In the genomic region with DNA sequence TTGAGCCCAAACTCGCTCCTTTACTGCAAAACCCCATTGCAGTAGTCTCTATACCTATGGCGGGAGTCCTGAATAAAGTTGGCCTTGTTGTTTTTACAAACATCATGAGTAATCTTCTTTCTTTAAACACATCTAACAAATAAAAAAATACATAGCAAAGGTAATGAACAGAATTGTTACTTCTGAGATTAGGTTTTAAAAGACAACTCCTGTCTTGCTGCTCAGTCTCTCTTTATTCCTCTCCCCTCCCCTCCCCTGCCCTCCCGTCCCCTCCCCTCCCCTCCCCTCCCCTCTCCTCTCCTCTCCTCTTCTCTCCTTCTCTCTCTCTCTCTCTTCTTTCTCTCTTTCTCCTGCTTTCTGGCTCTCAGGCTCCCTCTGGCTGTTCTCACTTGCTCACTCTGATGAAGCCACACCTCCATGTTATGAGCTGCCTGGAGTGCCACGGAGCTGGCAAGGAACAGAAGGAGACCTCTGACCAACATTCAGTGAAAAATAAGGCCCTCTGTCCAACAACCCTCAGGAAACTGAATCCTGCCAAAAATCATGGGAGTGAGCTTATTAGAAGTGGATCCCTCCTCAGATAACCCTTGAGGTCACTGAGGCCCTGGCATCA, we compare ENCODE assay signal across 31 cellular contexts.
DNase-seq lines count a peak whose midpoint lies in the region; ATAC-seq, FAIRE-seq and TF ChIP-seq lines count a peak whose summit lies in the region.
"Had no signal": no experiment of that assay in that cellular context is flagged by ENCODE, and none has a peak within 500 bp of the region (broad histone marks: within the 10 kb centered on the region; RNA-seq: fewer than 3 reads in every experiment).

No MANE protein-coding gene starts in this region.

- no peak for ATAC-seq in GM19455 (IDR thresholded peaks at IDR 0.05; ENCODE audit: unreplicated experiment)
- ATAC-seq in GM21447 (IDR thresholded peaks at IDR 0.05; ENCODE audit: unreplicated experiment) = no peak
- ATAC-seq: activated CD8-positive, alpha-beta memory T cell treated with anti-CD3 and anti-CD28 coated beads, Interleukin-2, amount 10 ng/mL, durations not matched to agents 7 days and 5 days; activated naive CD4-positive, alpha-beta T cell treated with anti-CD3 and anti-CD28 coated beads, Interleukin-2, amount 50 U/mL, for 72 hours; gastrocnemius medialis; Panc1; right cardiac atrium; stimulated activated naive CD8-positive, alpha-beta T cell treated with anti-CD3 and anti-CD28 coated beads, Interleukin-15, amount 100 ng/mL, for 72 hours had no signal

- H3K27me3 Mint-ChIP-seq in nephron progenitor cell (ENCODE audit: low read depth, poor library complexity) = no peaks in the 10 kb centered on the region
- H3K27me3 Mint-ChIP-seq: activated CD8-positive, alpha-beta memory T cell treated with anti-CD3 and anti-CD28 coated beads, Interleukin-2, amount 10 ng/mL, durations not matched to agents 7 days and 5 days; memory B cell; naive B cell; stimulated activated naive CD8-positive, alpha-beta T cell treated with anti-CD3 and anti-CD28 coated beads, Interleukin-15, amount 100 ng/mL, for 72 hours had no signal

- peak overlapping the region; percentile 21 for H4K5ac ChIP-seq in H1 (ENCODE audit: insufficient read length, low read depth, low read length)

- TF ChIP-seq RAD21 in H1 (IDR thresholded peaks at IDR 0.05 in 1 of 2, conservative IDR thresholded peaks at IDR 0.05 in 1 of 2; ENCODE audit: low read depth in 2 of 2, low read length in 2 of 2) = 0 out of 4 replicates have a peak, but pooled peaks of 1 of the 2 experiments have one; percentile 14

- H3K9me3 ChIP-seq in H1 (ENCODE audit: insufficient read depth in 2 of 2, low read depth in 1 of 2, low read length in 1 of 2) = no peaks in the 10 kb centered on the region
- H3K9me3 ChIP-seq in transverse colon = no peaks in the 10 kb centered on the region
- H3K9me3 ChIP-seq: esophagus squamous epithelium, gastrocnemius medialis, upper lobe of left lung had no signal

- no peak overlapping the region for H3K27ac ChIP-seq in H1 (ENCODE audit: low read depth, low read length)
- no peak overlapping the region for H3K27ac ChIP-seq in transverse colon
- H3K27ac ChIP-seq: C4-2B, esophagus squamous epithelium, gastrocnemius medialis, KMS-11, upper lobe of left lung had no signal

- TF ChIP-seq CTCF in LNCaP clone FGC (IDR thresholded peaks at IDR 0.05; ENCODE audit: control insufficient read depth, extremely low read depth, insufficient read depth) (peak; percentile 36), H1 (IDR thresholded peaks at IDR 0.05; ENCODE audit: control extremely low read depth in 1 of 3, insufficient read depth in 1 of 3, low read depth in 1 of 3, low read length in 3 of 3) (no peak), nephron progenitor cell (IDR thresholded peaks at IDR 0.05) (no peak), transverse colon (IDR thresholded peaks at IDR 0.05) (no peak)

- POLR2A ChIA-PET in H1 (lab: Charles Lee; ENCODE audit: partially characterized antibody) = no interaction called here

- H4K8ac ChIP-seq in H1 (ENCODE audit: extremely low read depth, insufficient read depth, low read length) = no peak overlapping the region

- in situ Hi-C loops in transverse colon (cut with MboI; ENCODE audit: low pct_ligation_motif_present in 1 of 4, low pct_unique_long_range_greater_than_20kb in 1 of 4, low sequenced_read_pairs in 3 of 4) = no loop called here

- H3K4me3 Mint-ChIP-seq in nephron progenitor cell = no peak overlapping the region
- H3K4me3 Mint-ChIP-seq: activated CD8-positive, alpha-beta memory T cell treated with anti-CD3 and anti-CD28 coated beads, Interleukin-2, amount 10 ng/mL, durations not matched to agents 7 days and 5 days; activated T-helper 1 cell treated with anti-CD3 and anti-CD28 coated beads, Interleukin-12 subunit alpha, Interleukin-12 subunit beta, Interleukin-2, Interleukin-4 antibody, amounts not matched to agents 30 ng/mL and 10 ng/mL and 1 ng/mL, durations not matched to agents 14 hours and 24 hours and 36 hours; memory B cell; naive B cell; stimulated activated naive CD8-positive, alpha-beta T cell treated with anti-CD3 and anti-CD28 coated beads, Interleukin-15, amount 100 ng/mL, for 72 hours had no signal

- no peak for TF ChIP-seq POLR2A in H1 (IDR thresholded peaks at IDR 0.05; ENCODE audit: control extremely low read depth in 1 of 2, low read depth in 2 of 2, low read length in 2 of 2)
- TF ChIP-seq POLR2A in transverse colon (IDR thresholded peaks at IDR 0.05) = no peak

- no peak overlapping the region for H2BK5ac ChIP-seq in H1 (ENCODE audit: low read depth, low read length)

- peaks cover 4% of the 10 kb centered on the region for H3K9me3 Mint-ChIP-seq in nephron progenitor cell
- H3K9me3 Mint-ChIP-seq: activated T-helper 1 cell treated with anti-CD3 and anti-CD28 coated beads, Interleukin-12 subunit alpha, Interleukin-12 subunit beta, Interleukin-2, Interleukin-4 antibody, amounts not matched to agents 30 ng/mL and 10 ng/mL and 1 ng/mL, durations not matched to agents 14 hours and 24 hours and 36 hours; stimulated activated naive CD8-positive, alpha-beta T cell treated with anti-CD3 and anti-CD28 coated beads, Interleukin-15, amount 100 ng/mL, for 72 hours had no signal

- no peaks in the 10 kb centered on the region for H3K36me3 Mint-ChIP-seq in nephron progenitor cell (ENCODE audit: low read depth)
- H3K36me3 Mint-ChIP-seq: activated CD8-positive, alpha-beta memory T cell treated with anti-CD3 and anti-CD28 coated beads, Interleukin-2, amount 10 ng/mL, durations not matched to agents 7 days and 5 days; activated naive CD4-positive, alpha-beta T cell treated with anti-CD3 and anti-CD28 coated beads, Interleukin-2, amount 50 U/mL, for 72 hours; memory B cell; naive B cell had no signal

- DNase-seq in Ammon's horn (ENCODE audit: low spot score) (peak; percentile 4), LNCaP clone FGC (ENCODE audit: low read depth) (no peak), H1 (ENCODE audit: low read depth in 1 of 2, low spot score in 2 of 2) (no peak), nephron progenitor cell (no peak), GF-D8 (lab: John Stamatoyannopoulos, UW) (no peak), transverse colon (no peak)
- DNase-seq: activated CD4-positive, alpha-beta T cell treated with anti-CD3 and anti-CD28 coated beads for 48 hours; activated CD8-positive, alpha-beta memory T cell treated with anti-CD3 and anti-CD28 coated beads, Interleukin-2, amount 10 ng/mL, durations not matched to agents 7 days and 5 days; effector memory CD4-positive, alpha-beta T cell; esophagus squamous epithelium; gastrocnemius medialis; HCEC 1CT; kidney glomerular epithelial cell; MV-4-11; naive B cell; NCI-H187; NCI-H226; NK-92 treated with Interleukin-12 subunit alpha and Interleukin-12 subunit beta, amount 100 ng/mL, for 24 hours; SIG-M5; stimulated activated naive CD8-positive, alpha-beta T cell treated with anti-CD3 and anti-CD28 coated beads, Interleukin-15, amount 100 ng/mL, for 72 hours; upper lobe of left lung had no signal

- WGBS in H1 (ENCODE audit: extremely low coverage in 1 of 2, insufficient coverage in 1 of 2, insufficient read length in 1 of 2, insufficient replicate concordance in 2 of 2, low coverage in 1 of 2, low lambda C conversion rate in 2 of 2, missing lambda C conversion rate in 1 of 2), 2 experiments = 50% methylated on average over 4 of the region's 4 CpGs; no CpG with 5 or more reads in 1 of the 2 experiments
- 63 to 68% methylated on average over 3 to 4 of the region's 4 CpGs for WGBS in transverse colon (ENCODE audit: low coverage in 1 of 2), 2 donors

- H3K36me3 ChIP-seq in H1 (ENCODE audit: control insufficient read depth in 2 of 4, insufficient read depth in 4 of 4, low read length in 3 of 4) = no peaks in the 10 kb centered on the region
- no peaks in the 10 kb centered on the region for H3K36me3 ChIP-seq in transverse colon
- H3K36me3 ChIP-seq: esophagus squamous epithelium, gastrocnemius medialis, upper lobe of left lung had no signal

- no peak overlapping the region for H3K4me2 ChIP-seq in H1 (ENCODE audit: insufficient read depth in 1 of 2, low read depth in 2 of 2, low read length in 2 of 2)
- H3K4me2 ChIP-seq: KMS-11 had no signal

- H3K4me1 ChIP-seq in H1 (replicated peaks in 1 of 4; ENCODE audit: control insufficient read depth in 3 of 4, insufficient read depth in 4 of 4, low read length in 3 of 4) (no peaks in the 10 kb centered on the region), transverse colon (no peaks in the 10 kb centered on the region)
- H3K4me1 ChIP-seq: esophagus squamous epithelium, gastrocnemius medialis, upper lobe of left lung had no signal

- TF ChIP-seq EP300 in H1 (IDR thresholded peaks at IDR 0.05; ENCODE audit: borderline replicate concordance in 1 of 2, low read depth in 2 of 2, low read length in 2 of 2) (no peak), transverse colon (IDR thresholded peaks at IDR 0.05; ENCODE audit: low read depth) (no peak)

- no peak overlapping the region for H3K14ac ChIP-seq in H1 (ENCODE audit: insufficient read length)

- no peak overlapping the region for H2BK120ac ChIP-seq in H1 (replicated peaks; ENCODE audit: low read depth, low read length)

- H2AFZ ChIP-seq in H1 (ENCODE audit: low read length) = peak overlapping the region; percentile 88

- intact Hi-C loops in transverse colon (cut with DNase I; ENCODE audit: low total_unique reads) = no loop called here

- H3K4ac ChIP-seq in H1 (replicated peaks; ENCODE audit: insufficient read length, low read depth, low read length) = no peak overlapping the region

- no peak overlapping the region for H3K23ac ChIP-seq in H1 (ENCODE audit: insufficient read length)

- H3K4me3 ChIP-seq in LNCaP clone FGC (ENCODE audit: low read depth, low read length) (no peak overlapping the region), H1 (ENCODE audit: extremely low read depth in 1 of 4, insufficient read depth in 2 of 4, low read depth in 3 of 4, low read length in 4 of 4) (no peak overlapping the region), transverse colon (no peak overlapping the region)
- H3K4me3 ChIP-seq: esophagus squamous epithelium, gastrocnemius medialis, upper lobe of left lung had no signal

- FAIRE-seq in H1 (lab: Jason Lieb, UNC) = no peak
- FAIRE-seq: colon had no signal

- no peak overlapping the region for H2AK5ac ChIP-seq in H1 (ENCODE audit: low read depth, low read length)

- H3K9ac ChIP-seq in H1 (replicated peaks in 1 of 4; ENCODE audit: extremely low read depth in 1 of 4, low read depth in 3 of 4, low read length in 3 of 4) = no peak overlapping the region
- H3K9ac ChIP-seq: KMS-11 had no signal

- H2BK15ac ChIP-seq in H1 (ENCODE audit: low read length) = no peak overlapping the region

- no peaks in the 10 kb centered on the region for H4K20me1 ChIP-seq in H1 (replicated peaks in 1 of 2; ENCODE audit: control insufficient read depth in 1 of 2, insufficient read depth in 2 of 2, low read length in 2 of 2)

- no peak overlapping the region for H3K56ac ChIP-seq in H1 (replicated peaks; ENCODE audit: insufficient read length, low read depth, low read length)

- H2BK20ac ChIP-seq in H1 (ENCODE audit: low read length) = no peak overlapping the region

- peaks cover 38% of the 10 kb centered on the region for H3K4me1 Mint-ChIP-seq in nephron progenitor cell
- H3K4me1 Mint-ChIP-seq: activated CD8-positive, alpha-beta memory T cell treated with anti-CD3 and anti-CD28 coated beads, Interleukin-2, amount 10 ng/mL, durations not matched to agents 7 days and 5 days; memory B cell; naive B cell; stimulated activated naive CD8-positive, alpha-beta T cell treated with anti-CD3 and anti-CD28 coated beads, Interleukin-15, amount 100 ng/mL, for 72 hours had no signal

- no peaks in the 10 kb centered on the region for H3K79me2 ChIP-seq in H1 (ENCODE audit: control insufficient read depth in 1 of 2, insufficient read depth in 2 of 2, low read length in 2 of 2)

- peak overlapping the region; percentile 11 for H3K27ac Mint-ChIP-seq in nephron progenitor cell
- H3K27ac Mint-ChIP-seq: activated CD8-positive, alpha-beta memory T cell treated with anti-CD3 and anti-CD28 coated beads, Interleukin-2, amount 10 ng/mL, durations not matched to agents 7 days and 5 days; activated naive CD4-positive, alpha-beta T cell treated with anti-CD3 and anti-CD28 coated beads, Interleukin-2, amount 50 U/mL, for 72 hours; activated T-helper 1 cell treated with anti-CD3 and anti-CD28 coated beads, Interleukin-12 subunit alpha, Interleukin-12 subunit beta, Interleukin-2, Interleukin-4 antibody, amounts not matched to agents 30 ng/mL and 10 ng/mL and 1 ng/mL, durations not matched to agents 14 hours and 24 hours and 36 hours; memory B cell; naive B cell; stimulated activated naive CD8-positive, alpha-beta T cell treated with anti-CD3 and anti-CD28 coated beads, Interleukin-15, amount 100 ng/mL, for 72 hours had no signal

- no peaks in the 10 kb centered on the region; a peak in 1 of 7 replicates for H3K27me3 ChIP-seq in H1 (replicated peaks in 1 of 4; ENCODE audit: control insufficient read depth in 3 of 4, extremely low read depth in 1 of 4, insufficient read depth in 3 of 4, low read length in 3 of 4)
- H3K27me3 ChIP-seq in transverse colon = no peaks in the 10 kb centered on the region
- H3K27me3 ChIP-seq: esophagus squamous epithelium, gastrocnemius medialis, upper lobe of left lung had no signal

- H3K23me2 ChIP-seq in H1 (ENCODE audit: low read depth, low read length) = no peaks in the 10 kb centered on the region; the same call in 1 of the 2 replicates

- no peak overlapping the region for H2BK12ac ChIP-seq in H1 (ENCODE audit: low read depth, low read length)

- CTCF ChIA-PET in H1 (lab: Charles Lee; ENCODE audit: partially characterized antibody) = interaction anchor here (0.7 kb wide), 1 partner anchor 349 kb away, joined by 3 read pairs; no protein-coding TSS in a partner anchor

- no peak overlapping the region for H4K91ac ChIP-seq in H1 (replicated peaks; ENCODE audit: insufficient read length, low read length)

- H3K79me1 ChIP-seq in H1 (ENCODE audit: low read depth, low read length) = no peaks in the 10 kb centered on the region

- no peak overlapping the region for H3K18ac ChIP-seq in H1 (ENCODE audit: extremely low read depth, low read length)
